24 cellular contexts compared by ENCODE assay signal in the genomic region with DNA sequence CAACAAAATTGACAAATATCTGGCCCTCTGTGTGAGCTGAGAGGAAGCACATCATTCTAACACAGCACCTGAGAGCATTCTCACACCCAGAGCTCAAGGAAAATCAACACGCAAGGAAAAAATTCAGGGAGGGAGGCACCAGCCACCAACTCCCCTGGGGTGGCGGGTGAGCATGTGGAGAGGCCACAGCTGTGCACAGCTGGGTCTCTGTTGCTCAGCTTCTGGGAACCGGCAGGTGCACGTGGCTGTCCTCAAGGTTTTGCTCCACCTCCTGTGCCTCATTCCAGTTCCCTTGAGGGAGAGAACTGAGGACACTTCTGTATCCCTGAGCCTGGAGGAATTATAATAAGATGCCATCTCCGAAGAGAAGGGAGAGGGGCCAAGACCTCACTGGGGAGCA.
DNase-seq lines count a peak whose midpoint lies in the region; ATAC-seq, FAIRE-seq and TF ChIP-seq lines count a peak whose summit lies in the region.
"Had no signal": no experiment of that assay in that cellular context is flagged by ENCODE, and none has a peak within 500 bp of the region (broad histone marks: within the 10 kb centered on the region; RNA-seq: fewer than 3 reads in every experiment).

No MANE protein-coding gene starts in this region.

- H3K27me3 Mint-ChIP-seq in activated T-cell treated with anti-CD3 and anti-CD28 coated beads, Interleukin-2, amount 50 U/mL, for 72 hours (ENCODE audit: low read depth), result peaks cover 40% of the 10 kb centered on the region

- H3K27ac Mint-ChIP-seq in activated T-cell treated with anti-CD3 and anti-CD28 coated beads, Interleukin-2, amount 50 U/mL, for 72 hours, result no peak overlapping the region
- H3K27ac Mint-ChIP-seq: activated CD4-positive, alpha-beta T cell treated with anti-CD3 and anti-CD28 coated beads, Interleukin-2, amount 10 ng/mL, durations not matched to agents 7 days and 5 days; activated naive CD4-positive, alpha-beta T cell treated with anti-CD3 and anti-CD28 coated beads for 36 hours; activated T-helper 1 cell treated with anti-CD3 and anti-CD28 coated beads, Interleukin-12 subunit alpha, Interleukin-12 subunit beta, Interleukin-2, Interleukin-4 antibody, amounts not matched to agents 30 ng/mL and 10 ng/mL and 1 ng/mL, durations not matched to agents 14 hours and 24 hours and 36 hours; stimulated activated memory B cell treated with anti-CD40 and anti-IgM and Interleukin-4, amounts not matched to agents 10 μg/mL and 1 μg/mL and 100 μg/mL, for 72 hours; T-helper 2 cell treated with Interferon-gamma antibody and Interleukin-4, amounts not matched to agents 5 μg/mL and 100 μg/mL, for 36 hours had no signal

- H3K4me3 ChIP-seq in HepG2 (replicated peaks in 1 of 3; ENCODE audit: insufficient read depth in 1 of 3, low read depth in 2 of 3, low read length in 3 of 3) (no peak overlapping the region), right lobe of liver (no peak overlapping the region), Panc1 (ENCODE audit: low read depth in 2 of 2, low read length in 2 of 2) (no peak overlapping the region)
- H3K4me3 ChIP-seq: lung, suprapubic skin had no signal

- no peak for FAIRE-seq in HepG2 (lab: Jason Lieb, UNC)

- no peak overlapping the region for H2AFZ ChIP-seq in HepG2 (ENCODE audit: low read length)

- H3K36me3 ChIP-seq in HepG2 (replicated peaks in 1 of 2; ENCODE audit: control insufficient read depth in 1 of 2, insufficient read depth in 2 of 2, low read length in 2 of 2), result no peaks in the 10 kb centered on the region
- no peaks in the 10 kb centered on the region for H3K36me3 ChIP-seq in right lobe of liver
- H3K36me3 ChIP-seq in Panc1 (ENCODE audit: control insufficient read depth, insufficient read depth, low read length), result no peaks in the 10 kb centered on the region
- H3K36me3 ChIP-seq: suprapubic skin had no signal

- CTCF ChIA-PET in HepG2 (lab: Yijun Ruan, JAX; ENCODE audit: low intra/inter-chr PET ratio, low total read pairs) (no interaction called here), Panc1 (lab: Charles Lee) (no interaction called here)

- TF ChIP-seq RAD21 in HepG2 (CRISPR knock-in tag; IDR thresholded peaks at IDR 0.05), result no peak

- no peak for DNase-seq in HepG2 (ENCODE audit: low spot score)
- DNase-seq in right lobe of liver, result no peak
- no peak for DNase-seq in Panc1 (ENCODE audit: low read depth, low spot score)
- peak; percentile 14 for DNase-seq in mesenteric fat pad (ENCODE audit: low spot score)
- DNase-seq in UCSD-AML1 (lab: John Stamatoyannopoulos, UW; ENCODE audit: unreplicated experiment), result no peak
- no peak for DNase-seq in activated T-cell treated with anti-CD3 and anti-CD28 coated beads, Interleukin-2, amount 50 U/mL, for 72 hours
- DNase-seq: activated CD4-positive, alpha-beta T cell treated with anti-CD3 and anti-CD28 coated beads, Interleukin-2, amount 10 ng/mL, durations not matched to agents 7 days and 5 days; activated naive CD4-positive, alpha-beta T cell treated with anti-CD3 and anti-CD28 coated beads for 36 hours; GOT3; NCI-H1092 treated with DMSO at 0.1 percent for 48 hours; NCI-H526; posterior cingulate gyrus; SHP77; stimulated activated CD4-positive, alpha-beta T cell treated with anti-CD3 and anti-CD28 coated beads, Interleukin-4, amount 100 ng/mL, for 4 hours had no signal

- no peak overlapping the region for H3K9ac ChIP-seq in HepG2 (ENCODE audit: insufficient read depth, low read depth, low read length)

- POLR2A ChIA-PET in HepG2 (lab: Yijun Ruan, JAX), result no interaction called here
- POLR2A ChIA-PET in Panc1 (lab: Charles Lee), result no interaction called here

- WGBS in HepG2 (ENCODE audit: low lambda C conversion rate), result 68% methylated on average over 5 of the region's 5 CpGs
- WGBS in right lobe of liver (ENCODE audit: insufficient coverage, low coverage, low lambda C conversion rate, missing lambda C conversion rate), result 55% methylated on average over 5 of the region's 5 CpGs

- BruUV-seq in HepG2 (replicated peaks; lab: Mats Ljungman, UMichigan) (no TSS peak), Panc1 (replicated peaks; lab: Mats Ljungman, UMichigan) (no TSS peak)

- H3K27me3 ChIP-seq in HepG2 (ENCODE audit: control insufficient read depth in 1 of 2, insufficient read depth in 2 of 2, low read length in 2 of 2) (peaks cover 5 to 50% of the 10 kb centered on the region in 2 experiments), right lobe of liver (no peaks in the 10 kb centered on the region), Panc1 (ENCODE audit: control insufficient read depth, insufficient read depth, low read length) (no peaks in the 10 kb centered on the region)
- H3K27me3 ChIP-seq: suprapubic skin had no signal

- H3K27ac ChIP-seq in HepG2 (ENCODE audit: extremely low read length, insufficient read depth, low read length) (no peak overlapping the region), right lobe of liver (no peak overlapping the region), Panc1 (ENCODE audit: low read length) (peak overlapping the region; percentile 98)
- H3K27ac ChIP-seq: epithelial cell of prostate, suprapubic skin had no signal

- H3K9me3 ChIP-seq in HepG2 (ENCODE audit: low read length), result no peaks in the 10 kb centered on the region
- no peaks in the 10 kb centered on the region for H3K9me3 ChIP-seq in right lobe of liver
- no peaks in the 10 kb centered on the region; the same call in 1 of the 2 replicates for H3K9me3 ChIP-seq in Panc1 (ENCODE audit: control insufficient read depth, insufficient read depth, low read depth, low read length)
- H3K9me3 ChIP-seq: suprapubic skin had no signal

- H4K20me1 ChIP-seq in HepG2 (ENCODE audit: insufficient read depth, low read length), result no peaks in the 10 kb centered on the region

- H3K79me2 ChIP-seq in HepG2 (ENCODE audit: insufficient read depth, low read length), result no peaks in the 10 kb centered on the region

- H3K9me3 Mint-ChIP-seq in activated T-cell treated with anti-CD3 and anti-CD28 coated beads, Interleukin-2, amount 50 U/mL, for 72 hours, result no peaks in the 10 kb centered on the region
- H3K9me3 Mint-ChIP-seq: activated CD4-positive, alpha-beta T cell treated with anti-CD3 and anti-CD28 coated beads, Interleukin-2, amount 10 ng/mL, durations not matched to agents 7 days and 5 days; activated naive CD4-positive, alpha-beta T cell treated with anti-CD3 and anti-CD28 coated beads for 36 hours; activated T-helper 1 cell treated with anti-CD3 and anti-CD28 coated beads, Interleukin-12 subunit alpha, Interleukin-12 subunit beta, Interleukin-2, Interleukin-4 antibody, amounts not matched to agents 30 ng/mL and 10 ng/mL and 1 ng/mL, durations not matched to agents 14 hours and 24 hours and 36 hours; neural crest cell; stimulated activated memory B cell treated with anti-CD40 and anti-IgM and Interleukin-4, amounts not matched to agents 10 μg/mL and 1 μg/mL and 100 μg/mL, for 72 hours; T-helper 2 cell treated with Interferon-gamma antibody and Interleukin-4, amounts not matched to agents 5 μg/mL and 100 μg/mL, for 36 hours had no signal

- TF ChIP-seq EP300 in HepG2 (IDR thresholded peaks at IDR 0.05; ENCODE audit: low read depth in 2 of 2, low read length in 2 of 2) (no peak), HepG2 (CRISPR knock-in tag; IDR thresholded peaks at IDR 0.05; ENCODE audit: borderline replicate concordance) (no peak)

- H3K4me2 ChIP-seq in HepG2 (ENCODE audit: low read depth, low read length), result no peak overlapping the region

- ATAC-seq in HepG2, result no peak
- ATAC-seq in right lobe of liver, result no peak
- ATAC-seq in Panc1, result no peak
- no peak for ATAC-seq in GM19452 (IDR thresholded peaks at IDR 0.05; ENCODE audit: unreplicated experiment)
- ATAC-seq in activated T-cell treated with anti-CD3 and anti-CD28 coated beads, Interleukin-2, amount 50 U/mL, for 72 hours (replicated peaks in 1 of 2), result no peak
- ATAC-seq: sciatic nerve; stimulated activated memory B cell treated with anti-CD40 and anti-IgM and Interleukin-4, amounts not matched to agents 10 μg/mL and 1 μg/mL and 100 μg/mL, for 72 hours had no signal

- no peaks in the 10 kb centered on the region for H3K4me1 Mint-ChIP-seq in activated T-cell treated with anti-CD3 and anti-CD28 coated beads, Interleukin-2, amount 50 U/mL, for 72 hours (ENCODE audit: low read depth)
- H3K4me1 Mint-ChIP-seq: activated CD4-positive, alpha-beta T cell treated with anti-CD3 and anti-CD28 coated beads, Interleukin-2, amount 10 ng/mL, durations not matched to agents 7 days and 5 days had no signal

- H3K4me1 ChIP-seq in HepG2 (ENCODE audit: insufficient read depth, low read length), result no peaks in the 10 kb centered on the region
- H3K4me1 ChIP-seq in right lobe of liver, result no peaks in the 10 kb centered on the region
- H3K4me1 ChIP-seq in Panc1 (ENCODE audit: control insufficient read depth, insufficient read depth, low read length), result peaks cover 52% of the 10 kb centered on the region

- intact Hi-C loops in HepG2 (cut with micrococcal nuclease; ENCODE audit: unreplicated experiment), result no loop called here
- intact Hi-C loops in right lobe of liver (cut with DNase I), result no loop called here
- intact Hi-C loops in Panc1 (cut with micrococcal nuclease; ENCODE audit: unreplicated experiment), result no loop called here

- TF ChIP-seq CTCF in HepG2 (CRISPR knock-in tag; IDR thresholded peaks at IDR 0.05), result no peak
- TF ChIP-seq CTCF in right lobe of liver (IDR thresholded peaks at IDR 0.05), result no peak
- TF ChIP-seq CTCF in Panc1 (IDR thresholded peaks at IDR 0.05), result no peak

- H3K36me3 Mint-ChIP-seq in activated T-cell treated with anti-CD3 and anti-CD28 coated beads, Interleukin-2, amount 50 U/mL, for 72 hours (ENCODE audit: insufficient read depth in 2 of 2), result no peaks in the 10 kb centered on the region
- H3K36me3 Mint-ChIP-seq: CD14-positive monocyte; stimulated activated memory B cell treated with anti-CD40 and anti-IgM and Interleukin-4, amounts not matched to agents 10 μg/mL and 1 μg/mL and 100 μg/mL, for 72 hours had no signal

- TF ChIP-seq POLR2A in HepG2 (IDR thresholded peaks at IDR 0.05; ENCODE audit: insufficient read depth in 1 of 2, low read depth in 2 of 2, low read length in 2 of 2) (no peak), right lobe of liver (IDR thresholded peaks at IDR 0.05) (no peak)

- H3K4me3 Mint-ChIP-seq in activated T-cell treated with anti-CD3 and anti-CD28 coated beads, Interleukin-2, amount 50 U/mL, for 72 hours, result no peak overlapping the region
- H3K4me3 Mint-ChIP-seq: activated CD4-positive, alpha-beta T cell treated with anti-CD3 and anti-CD28 coated beads, Interleukin-2, amount 10 ng/mL, durations not matched to agents 7 days and 5 days; activated naive CD4-positive, alpha-beta T cell treated with anti-CD3 and anti-CD28 coated beads for 36 hours; activated T-helper 1 cell treated with anti-CD3 and anti-CD28 coated beads, Interleukin-12 subunit alpha, Interleukin-12 subunit beta, Interleukin-2, Interleukin-4 antibody, amounts not matched to agents 30 ng/mL and 10 ng/mL and 1 ng/mL, durations not matched to agents 14 hours and 24 hours and 36 hours; CD14-positive monocyte; neural crest cell; stimulated activated memory B cell treated with anti-CD40 and anti-IgM and Interleukin-4, amounts not matched to agents 10 μg/mL and 1 μg/mL and 100 μg/mL, for 72 hours; T-helper 2 cell treated with Interferon-gamma antibody and Interleukin-4, amounts not matched to agents 5 μg/mL and 100 μg/mL, for 36 hours had no signal

- in situ Hi-C loops in HepG2 (cut with HindIII; ENCODE audit: extremely low pct_ligation_motif_present, low pct_unique_long_range_greater_than_20kb), result no loop called here
- in situ Hi-C loops in Panc1 (cut with HindIII; ENCODE audit: low pct_unique_long_range_greater_than_20kb, low sequenced_read_pairs), result no loop called here
